9 cellular contexts compared by ENCODE assay signal in genomic region chr21:35256468-35256988, GRCh38.
DNase-seq lines count a peak whose midpoint lies in the region; ATAC-seq, FAIRE-seq and TF ChIP-seq lines count a peak whose summit lies in the region.
"Had no signal": no experiment of that assay in that cellular context is flagged by ENCODE, and none has a peak within 500 bp of the region (broad histone marks: within the 10 kb centered on the region; RNA-seq: fewer than 3 reads in every experiment).

No MANE protein-coding gene starts in this region.

- TF ChIP-seq EP300 in H1 (IDR thresholded peaks at IDR 0.05; ENCODE audit: borderline replicate concordance in 1 of 2, low read depth in 2 of 2, low read length in 2 of 2) = no peak

- H3K4ac ChIP-seq in H1 (replicated peaks; ENCODE audit: insufficient read length, low read depth, low read length) = no peak overlapping the region

- peak; percentile 82 for ATAC-seq in aorta (ENCODE audit: low FRiP score)
- ATAC-seq in GM21360 (IDR thresholded peaks at IDR 0.05; ENCODE audit: unreplicated experiment) = no peak

- no peaks in the 10 kb centered on the region for H3K9me3 ChIP-seq in OCI-LY1 (ENCODE audit: low read length)
- no peaks in the 10 kb centered on the region for H3K9me3 ChIP-seq in H1 (ENCODE audit: insufficient read depth in 2 of 2, low read depth in 1 of 2, low read length in 1 of 2)
- H3K9me3 ChIP-seq in mesodermal cell (ENCODE audit: control insufficient read depth, low read length) = no peaks in the 10 kb centered on the region
- H3K9me3 ChIP-seq in aorta (ENCODE audit: control insufficient read depth, low read length) = no peaks in the 10 kb centered on the region

- H2BK20ac ChIP-seq in H1 (ENCODE audit: low read length) = no peak overlapping the region

- FAIRE-seq in H1 (lab: Jason Lieb, UNC) = no peak

- CTCF ChIA-PET in HEK293T (lab: Yijun Ruan, JAX) = no interaction called here
- CTCF ChIA-PET in H1 (lab: Charles Lee; ENCODE audit: partially characterized antibody) = interaction anchor here (0.7 to 1.1 kb wide), 2 partner anchors 85 to 357 kb away, joined by 3 read pairs; no protein-coding TSS in a partner anchor
- CTCF ChIA-PET in activated CD4-positive, alpha-beta memory T cell treated with anti-CD3 and anti-CD28 coated beads, Interleukin-2, amount 10 ng/mL, durations not matched to agents 7 days and 5 days (lab: Charles Lee) = no interaction called here

- H3K36me3 ChIP-seq in OCI-LY1 (ENCODE audit: insufficient read depth, low read length) (no peaks in the 10 kb centered on the region; the same call in 1 of the 2 replicates), H1 (ENCODE audit: control insufficient read depth in 2 of 4, insufficient read depth in 4 of 4, low read length in 3 of 4) (no peaks in the 10 kb centered on the region), mesodermal cell (ENCODE audit: control insufficient read depth, insufficient read depth, low read length) (no peaks in the 10 kb centered on the region), aorta (ENCODE audit: control insufficient read depth in 1 of 2, insufficient read depth in 2 of 2, low read length in 1 of 2) (no peaks in the 10 kb centered on the region)

- no peaks in the 10 kb centered on the region for H3K27me3 Mint-ChIP-seq in activated CD4-positive, alpha-beta memory T cell treated with anti-CD3 and anti-CD28 coated beads, Interleukin-2, amount 10 ng/mL, durations not matched to agents 7 days and 5 days

- H3K18ac ChIP-seq in H1 (ENCODE audit: extremely low read depth, low read length) = no peak overlapping the region

- peaks cover 26% of the 10 kb centered on the region for H3K4me1 ChIP-seq in OCI-LY1 (ENCODE audit: insufficient read depth, low read length, severe bottlenecking)
- H3K4me1 ChIP-seq in H1 (replicated peaks in 1 of 4; ENCODE audit: control insufficient read depth in 3 of 4, insufficient read depth in 4 of 4, low read length in 3 of 4) = peaks cover 0 to 4% (median 0%) of the 10 kb centered on the region in 4 experiments; a peak in 3 of 7 replicates
- H3K4me1 ChIP-seq in mesodermal cell (ENCODE audit: control insufficient read depth, insufficient read depth, low read length, poor library complexity, severe bottlenecking) = peaks cover 23% of the 10 kb centered on the region
- H3K4me1 ChIP-seq in aorta (ENCODE audit: control insufficient read depth in 1 of 2, insufficient read depth in 2 of 2, low read length in 2 of 2) = no peaks in the 10 kb centered on the region

- no peak overlapping the region for H3K27ac Mint-ChIP-seq in activated CD4-positive, alpha-beta memory T cell treated with anti-CD3 and anti-CD28 coated beads, Interleukin-2, amount 10 ng/mL, durations not matched to agents 7 days and 5 days

- H3K4me3 ChIP-seq in OCI-LY1 (ENCODE audit: low read depth, low read length, poor library complexity, severe bottlenecking) (peak overlapping the region; percentile 1), H1 (ENCODE audit: extremely low read depth in 1 of 4, insufficient read depth in 2 of 4, low read depth in 3 of 4, low read length in 4 of 4) (no peak overlapping the region), mesodermal cell (ENCODE audit: extremely low read depth, insufficient read depth, low read length, poor library complexity, severe bottlenecking) (no peak overlapping the region), aorta (ENCODE audit: low read length in 2 of 2) (no peak overlapping the region)
- H3K4me3 ChIP-seq: SK-N-MC had no signal

- H3K79me1 ChIP-seq in H1 (ENCODE audit: low read depth, low read length) = no peaks in the 10 kb centered on the region

- H2BK12ac ChIP-seq in H1 (ENCODE audit: low read depth, low read length) = no peak overlapping the region

- POLR2A ChIA-PET in HEK293T (lab: Yijun Ruan, JAX) (no interaction called here), H1 (lab: Charles Lee; ENCODE audit: partially characterized antibody) (interaction anchor here (0.6 kb wide), 1 partner anchor 362 kb away, joined by 3 read pairs; no protein-coding TSS in a partner anchor)
- POLR2A ChIA-PET in activated CD4-positive, alpha-beta memory T cell treated with anti-CD3 and anti-CD28 coated beads, Interleukin-2, amount 10 ng/mL, durations not matched to agents 7 days and 5 days (lab: Charles Lee) = no interaction called here

- H3F3A ChIP-seq in OCI-LY1 (ENCODE audit: insufficient read depth, low read length) = no peaks in the 10 kb centered on the region

- TF ChIP-seq RAD21 in H1 (IDR thresholded peaks at IDR 0.05 in 1 of 2, conservative IDR thresholded peaks at IDR 0.05 in 1 of 2; ENCODE audit: low read depth in 2 of 2, low read length in 2 of 2) = no peak

- no peak overlapping the region for H4K5ac ChIP-seq in H1 (ENCODE audit: insufficient read length, low read depth, low read length)

- no peaks in the 10 kb centered on the region for H3K9me3 Mint-ChIP-seq in activated CD4-positive, alpha-beta memory T cell treated with anti-CD3 and anti-CD28 coated beads, Interleukin-2, amount 10 ng/mL, durations not matched to agents 7 days and 5 days

- no peak overlapping the region for H3K9ac ChIP-seq in OCI-LY1 (ENCODE audit: low read length)
- H3K9ac ChIP-seq in H1 (replicated peaks in 1 of 4; ENCODE audit: extremely low read depth in 1 of 4, low read depth in 3 of 4, low read length in 3 of 4) = no peak overlapping the region

- peaks cover 3% of the 10 kb centered on the region for H3K4me1 Mint-ChIP-seq in activated CD4-positive, alpha-beta memory T cell treated with anti-CD3 and anti-CD28 coated beads, Interleukin-2, amount 10 ng/mL, durations not matched to agents 7 days and 5 days

- TF ChIP-seq CTCF in OCI-LY1 (IDR thresholded peaks at IDR 0.05; ENCODE audit: low read length) (no peak), H1 (IDR thresholded peaks at IDR 0.05; ENCODE audit: control extremely low read depth in 1 of 3, insufficient read depth in 1 of 3, low read depth in 1 of 3, low read length in 3 of 3) (no peak)

- intact Hi-C loops in aorta (cut with DNase I) = loop anchor here in 1 of 2 donors (2.0 to 10.0 kb wide), 2 partner anchors 54 to 362 kb away; no protein-coding TSS in a partner anchor

- WGBS in H1 (ENCODE audit: extremely low coverage in 1 of 2, insufficient coverage in 1 of 2, insufficient read length in 1 of 2, insufficient replicate concordance in 2 of 2, low coverage in 1 of 2, low lambda C conversion rate in 2 of 2, missing lambda C conversion rate in 1 of 2), 2 experiments = 85% methylated on average over 8 of the region's 10 CpGs; no CpG with 5 or more reads in 1 of the 2 experiments
- WGBS in mesodermal cell (ENCODE audit: insufficient coverage in 2 of 2), 2 experiments = 49 to 52% methylated on average over 8 to 9 of the region's 10 CpGs
- WGBS in aorta, 2 donors = 2 to 6% methylated on average over 10 of the region's 10 CpGs

- H4K91ac ChIP-seq in H1 (replicated peaks; ENCODE audit: insufficient read length, low read length) = no peak overlapping the region

- no peak overlapping the region for H3K4me3 Mint-ChIP-seq in activated CD4-positive, alpha-beta memory T cell treated with anti-CD3 and anti-CD28 coated beads, Interleukin-2, amount 10 ng/mL, durations not matched to agents 7 days and 5 days

- H3K23me2 ChIP-seq in H1 (ENCODE audit: low read depth, low read length) = no peaks in the 10 kb centered on the region; the same call in 1 of the 2 replicates

- no peak overlapping the region for H3K27ac ChIP-seq in OCI-LY1 (ENCODE audit: low read depth, low read length, poor library complexity, severe bottlenecking)
- no peak overlapping the region for H3K27ac ChIP-seq in H1 (ENCODE audit: low read depth, low read length)
- peak overlapping the region; percentile 57 for H3K27ac ChIP-seq in mesodermal cell (ENCODE audit: low read depth, low read length, severe bottlenecking)
- peak overlapping the region in 1 of 2 donors; percentile 17 for H3K27ac ChIP-seq in aorta (ENCODE audit: low read depth in 1 of 2, low read length in 2 of 2)
- H3K27ac ChIP-seq: SK-N-MC had no signal

- H4K20me1 ChIP-seq in OCI-LY1 (ENCODE audit: insufficient read depth, low read length) (no peaks in the 10 kb centered on the region), H1 (replicated peaks in 1 of 2; ENCODE audit: control insufficient read depth in 1 of 2, insufficient read depth in 2 of 2, low read length in 2 of 2) (no peaks in the 10 kb centered on the region)

- no peak overlapping the region for H3K56ac ChIP-seq in H1 (replicated peaks; ENCODE audit: insufficient read length, low read depth, low read length)

- no peak overlapping the region for H2BK15ac ChIP-seq in H1 (ENCODE audit: low read length)

- H3K4me2 ChIP-seq in OCI-LY1 (ENCODE audit: low read length) (peak overlapping the region; percentile 15; the same call in 1 of the 2 replicates), H1 (ENCODE audit: insufficient read depth in 1 of 2, low read depth in 2 of 2, low read length in 2 of 2) (no peak overlapping the region)

- H3K36me3 Mint-ChIP-seq in activated CD4-positive, alpha-beta memory T cell treated with anti-CD3 and anti-CD28 coated beads, Interleukin-2, amount 10 ng/mL, durations not matched to agents 7 days and 5 days (ENCODE audit: low read depth) = no peaks in the 10 kb centered on the region

- H3K27me3 ChIP-seq in OCI-LY1 (ENCODE audit: insufficient read depth, low read length) = no peaks in the 10 kb centered on the region
- H3K27me3 ChIP-seq in H1 (replicated peaks in 1 of 4; ENCODE audit: control insufficient read depth in 3 of 4, extremely low read depth in 1 of 4, insufficient read depth in 3 of 4, low read length in 3 of 4) = no peaks in the 10 kb centered on the region
- H3K27me3 ChIP-seq in aorta (ENCODE audit: control insufficient read depth in 1 of 2, insufficient read depth in 2 of 2, low read length in 1 of 2) = no peaks in the 10 kb centered on the region

- H3K79me2 ChIP-seq in OCI-LY1 (ENCODE audit: insufficient read depth, low read length) (no peaks in the 10 kb centered on the region), H1 (ENCODE audit: control insufficient read depth in 1 of 2, insufficient read depth in 2 of 2, low read length in 2 of 2) (no peaks in the 10 kb centered on the region)

- TF ChIP-seq POLR2A in H1 (IDR thresholded peaks at IDR 0.05; ENCODE audit: control extremely low read depth in 1 of 2, low read depth in 2 of 2, low read length in 2 of 2) = no peak

- H2BK5ac ChIP-seq in H1 (ENCODE audit: low read depth, low read length) = no peak overlapping the region

- no peak overlapping the region for H3K14ac ChIP-seq in H1 (ENCODE audit: insufficient read length)

- H4K8ac ChIP-seq in H1 (ENCODE audit: extremely low read depth, insufficient read depth, low read length) = no peak overlapping the region

- no peak overlapping the region for H2AK5ac ChIP-seq in H1 (ENCODE audit: low read depth, low read length)

- H2AFZ ChIP-seq in OCI-LY1 (ENCODE audit: low read length) (peak overlapping the region; percentile 76), H1 (ENCODE audit: low read length) (peak overlapping the region; percentile 88)

- H3K9me2 ChIP-seq in OCI-LY1 (ENCODE audit: low read depth, low read length) = no peaks in the 10 kb centered on the region

- H3K23ac ChIP-seq in H1 (ENCODE audit: insufficient read length) = no peak overlapping the region

- DNase-seq in HEK293T (ENCODE audit: extremely low spot score) = peak; percentile 48
- no peak for DNase-seq in H1 (ENCODE audit: low read depth in 1 of 2, low spot score in 2 of 2)
- peak; percentile 91 to 92 for DNase-seq in aorta
- no peak for DNase-seq in activated CD8-positive, alpha-beta memory T cell treated with anti-CD3 and anti-CD28 coated beads, Interleukin-2, amount 50 U/mL, for 4 hours
- no peak for DNase-seq in activated CD4-positive, alpha-beta memory T cell treated with anti-CD3 and anti-CD28 coated beads, Interleukin-2, amount 10 ng/mL, durations not matched to agents 7 days and 5 days

- no peak overlapping the region for H2BK120ac ChIP-seq in H1 (replicated peaks; ENCODE audit: low read depth, low read length)

Comparison
In these comparisons a context has a peak if more than half of its experiments do, and no peak if none do; other contexts are left out.
1. DNase-seq: peak in HEK293T (single experiment) and aorta (2 of 2); none in H1 (0 of 2), activated CD8-positive, alpha-beta memory T cell treated with anti-CD3 and anti-CD28 coated beads, Interleukin-2, amount 50 U/mL, for 4 hours (single experiment) and activated CD4-positive, alpha-beta memory T cell treated with anti-CD3 and anti-CD28 coated beads, Interleukin-2, amount 10 ng/mL, durations not matched to agents 7 days and 5 days (single experiment).